16 cellular contexts compared by ENCODE assay signal in genomic region chr1:228185641-228185965, GRCh38. TPM values are rescaled to one million over a fixed set of nuclear protein-coding genes. Genes with fewer than 3 reads are reported as not detected.
DNase-seq lines count a peak whose midpoint lies in the region; ATAC-seq and TF ChIP-seq lines count a peak whose summit lies in the region.
"Had no signal": no experiment of that assay in that cellular context is flagged by ENCODE, and none has a peak within 500 bp of the region (broad histone marks: within the 10 kb centered on the region; RNA-seq: fewer than 3 reads in every experiment).

No MANE protein-coding gene starts in this region.

- TF ChIP-seq CTCF in HFFc6 (IDR thresholded peaks at IDR 0.05), result no peak

- no peaks in the 10 kb centered on the region for H3K36me3 Mint-ChIP-seq in activated naive CD4-positive, alpha-beta T cell treated with anti-CD3 and anti-CD28 coated beads for 36 hours (ENCODE audit: low read depth)
- H3K36me3 Mint-ChIP-seq in HFFc6 (ENCODE audit: low read depth), result peaks cover 7% of the 10 kb centered on the region

- no peaks in the 10 kb centered on the region for H3K27me3 Mint-ChIP-seq in activated naive CD4-positive, alpha-beta T cell treated with anti-CD3 and anti-CD28 coated beads for 36 hours (ENCODE audit: low read depth)
- H3K27me3 Mint-ChIP-seq in HFFc6 (ENCODE audit: insufficient read depth), result peaks cover 3% of the 10 kb centered on the region
- H3K27me3 Mint-ChIP-seq: stimulated activated naive B cell treated with anti-CD40 and anti-IgM and Interleukin-4, amounts not matched to agents 10 μg/mL and 1 μg/mL and 100 μg/mL, for 72 hours had no signal

- H3K27ac Mint-ChIP-seq in activated naive CD4-positive, alpha-beta T cell treated with anti-CD3 and anti-CD28 coated beads for 36 hours, result no peak overlapping the region
- H3K27ac Mint-ChIP-seq in HFFc6, result no peak overlapping the region
- H3K27ac Mint-ChIP-seq: stimulated activated naive B cell treated with anti-CD40 and anti-IgM and Interleukin-4, amounts not matched to agents 10 μg/mL and 1 μg/mL and 100 μg/mL, for 72 hours had no signal

- intact Hi-C loops in activated naive CD4-positive, alpha-beta T cell treated with anti-CD3 and anti-CD28 coated beads for 36 hours (cut with micrococcal nuclease), result no loop called here

- H3K4me3 Mint-ChIP-seq in activated naive CD4-positive, alpha-beta T cell treated with anti-CD3 and anti-CD28 coated beads for 36 hours, result no peak overlapping the region
- H3K4me3 Mint-ChIP-seq in HFFc6, result no peak overlapping the region
- H3K4me3 Mint-ChIP-seq: stimulated activated naive B cell treated with anti-CD40 and anti-IgM and Interleukin-4, amounts not matched to agents 10 μg/mL and 1 μg/mL and 100 μg/mL, for 72 hours had no signal

- H3K9me3 Mint-ChIP-seq in activated naive CD4-positive, alpha-beta T cell treated with anti-CD3 and anti-CD28 coated beads for 36 hours, result no peaks in the 10 kb centered on the region
- H3K9me3 Mint-ChIP-seq in HFFc6, result peaks cover 6% of the 10 kb centered on the region; the same call in 1 of the 2 replicates

- H3K4me1 Mint-ChIP-seq in activated naive CD4-positive, alpha-beta T cell treated with anti-CD3 and anti-CD28 coated beads for 36 hours (ENCODE audit: low read depth), result peaks cover 7% of the 10 kb centered on the region
- H3K4me1 Mint-ChIP-seq in HFFc6 (ENCODE audit: low read depth), result no peaks in the 10 kb centered on the region
- H3K4me1 Mint-ChIP-seq: stimulated activated naive B cell treated with anti-CD40 and anti-IgM and Interleukin-4, amounts not matched to agents 10 μg/mL and 1 μg/mL and 100 μg/mL, for 72 hours had no signal

- peak; percentile 68 for ATAC-seq in stimulated activated naive CD8-positive, alpha-beta T cell treated with anti-CD3 and anti-CD28 coated beads, Interleukin-15, Interleukin-2, amounts not matched to agents 100 U/mL and 50 U/mL, for 24 hours
- ATAC-seq: HCT116; PC-3; stimulated activated naive B cell treated with anti-CD40 and anti-IgM and Interleukin-4, amounts not matched to agents 10 μg/mL and 1 μg/mL and 100 μg/mL, for 72 hours had no signal

- DNase-seq in activated naive CD4-positive, alpha-beta T cell treated with Interleukin-2 at 50 U/mL for 16 hours, result peak; percentile 42
- DNase-seq in activated naive CD4-positive, alpha-beta T cell treated with anti-CD3 and anti-CD28 coated beads for 36 hours, result no peak
- peak; percentile 30 for DNase-seq in activated CD4-positive, CD25-positive, alpha-beta regulatory T cell treated with anti-CD3 and anti-CD28 coated beads, Interleukin-2, amount 50 U/mL, for 72 hours
- peak; percentile 78 for DNase-seq in central memory CD4-positive, alpha-beta T cell
- DNase-seq in stimulated activated naive CD8-positive, alpha-beta T cell treated with anti-CD3 and anti-CD28 coated beads, Interleukin-15, Interleukin-2, amounts not matched to agents 100 U/mL and 50 U/mL, for 24 hours, result no peak
- DNase-seq in HFFc6, result no peak
- DNase-seq in COLO829 (ENCODE audit: low spot score), result no peak
- DNase-seq in superior temporal gyrus (ENCODE audit: extremely low spot score), result no peak
- DNase-seq: activated naive CD4-positive, alpha-beta T cell treated with anti-CD3 and anti-CD28 coated beads, Interleukin-2, amount 50 U/mL, for 16 hours; brain microvascular endothelial cell; MV-4-11; NCI-H2081 treated with DMSO at 0.1 percent for 48 hours; PC-3; SK-N-SH; stimulated activated naive B cell treated with anti-CD40 and anti-IgM and Interleukin-4, amounts not matched to agents 10 μg/mL and 1 μg/mL and 100 μg/mL, for 72 hours had no signal

- CTCF ChIA-PET in activated naive CD4-positive, alpha-beta T cell treated with anti-CD3 and anti-CD28 coated beads for 36 hours (lab: Charles Lee), result interaction anchor here (1.6 kb wide), 1 partner anchor 186 kb away, joined by 3 read pairs; no protein-coding TSS in a partner anchor

RNA-seq across cellular contexts. Expression of gene IBA57, which starts 20.0 kb away (rescaled TPM):
- 1 to 10 TPM; 4.9 to 5.5 TPM for total RNA-seq in activated naive CD4-positive, alpha-beta T cell treated with anti-CD3 and anti-CD28 coated beads for 36 hours
- total RNA-seq in HFFc6 (2021; fragmentation: NEBNext Ultra II Directional; extraction: Animal tissue kit (Norgen Biotek cat#: 25700)), result 1 to 10 TPM; 4.2 to 5.8 (median 4.7) TPM

RNA-seq across cellular contexts. Expression of gene OBSCN, which starts 22.2 kb away (rescaled TPM):
- 10 to 100 TPM; 11.5 to 13.5 TPM for total RNA-seq in activated naive CD4-positive, alpha-beta T cell treated with anti-CD3 and anti-CD28 coated beads for 36 hours
- 1 to 10 TPM in 2 of 6 experiments, under 1 TPM in 4; 0.27 to 1.8 (median 0.53) TPM for total RNA-seq in HFFc6 (2021; fragmentation: NEBNext Ultra II Directional; extraction: Animal tissue kit (Norgen Biotek cat#: 25700))

RNA-seq across cellular contexts. Expression of gene GJC2, which starts 35.9 kb away (rescaled TPM):
- under 1 TPM; 0.17 to 0.25 TPM for total RNA-seq in activated naive CD4-positive, alpha-beta T cell treated with anti-CD3 and anti-CD28 coated beads for 36 hours
- 1 to 10 TPM; 1.1 to 2.3 (median 1.2) TPM for total RNA-seq in HFFc6 (2021; fragmentation: NEBNext Ultra II Directional; extraction: Animal tissue kit (Norgen Biotek cat#: 25700))

RNA-seq across cellular contexts. Expression of gene GUK1, which starts 45.5 kb away (rescaled TPM):
- total RNA-seq in activated naive CD4-positive, alpha-beta T cell treated with anti-CD3 and anti-CD28 coated beads for 36 hours, result 100 to 1,000 TPM; 206 TPM
- 100 to 1,000 TPM; 215 to 313 (median 247) TPM for total RNA-seq in HFFc6 (2021; fragmentation: NEBNext Ultra II Directional; extraction: Animal tissue kit (Norgen Biotek cat#: 25700))

Comparison
In these comparisons a context has a peak if more than half of its experiments do, and no peak if none do; other contexts are left out.
1. DNase-seq: peak in activated naive CD4-positive, alpha-beta T cell treated with Interleukin-2 at 50 U/mL for 16 hours (single experiment), activated CD4-positive, CD25-positive, alpha-beta regulatory T cell treated with anti-CD3 and anti-CD28 coated beads, Interleukin-2, amount 50 U/mL, for 72 hours (single experiment) and central memory CD4-positive, alpha-beta T cell (single experiment); none in activated naive CD4-positive, alpha-beta T cell treated with anti-CD3 and anti-CD28 coated beads for 36 hours (single experiment), stimulated activated naive CD8-positive, alpha-beta T cell treated with anti-CD3 and anti-CD28 coated beads, Interleukin-15, Interleukin-2, amounts not matched to agents 100 U/mL and 50 U/mL, for 24 hours (single experiment), HFFc6 (single experiment), COLO829 (single experiment) and superior temporal gyrus (single experiment).
2. RNA of gene OBSCN, which starts 22.2 kb away (total RNA-seq): 11.5 to 13.5 TPM in activated naive CD4-positive, alpha-beta T cell treated with anti-CD3 and anti-CD28 coated beads for 36 hours; 0.27 to 1.8 TPM in HFFc6; every median in the first group is over 4 times any median in the second.